Comparison of ENCODE assay signal across 1 cellular context in genomic region chr20:31603822-31604566, GRCh38.
TF ChIP-seq lines count a peak whose summit lies in the region.

No MANE protein-coding gene starts in this region.

TF ChIP-seq in HepG2, 621 proteins besides CTCF, POLR2A, EP300 and RAD21 (continued from another document and continues in another):
- TF ChIP-seq FOXP4 (CRISPR knock-in tag; IDR thresholded peaks at IDR 0.05) = peak; percentile 95
- TF ChIP-seq FOSL1 (CRISPR knock-in tag; IDR thresholded peaks at IDR 0.05; ENCODE audit: borderline replicate concordance) = 0 out of 2 replicates have a peak, but pooled peaks have one; percentile 67
- TF ChIP-seq ISL2 (CRISPR knock-in tag; IDR thresholded peaks at IDR 0.05) = peak; percentile 96
- peak; percentile 99 for TF ChIP-seq HNF1B (CRISPR knock-in tag; IDR thresholded peaks at IDR 0.05)
- TF ChIP-seq MATR3 (CRISPR knock-in tag; IDR thresholded peaks at IDR 0.05) = no peak
- no peak; the same call in 1 of the 2 replicates for TF ChIP-seq ZNF780A (CRISPR knock-in tag; IDR thresholded peaks at IDR 0.05)
- peak; percentile 91 for TF ChIP-seq ZBTB43 (CRISPR knock-in tag; conservative IDR thresholded peaks at IDR 0.05)
- TF ChIP-seq YEATS2 (CRISPR knock-in tag; IDR thresholded peaks at IDR 0.05; ENCODE audit: borderline replicate concordance) = peak; percentile 59; the same call in 1 of the 2 replicates
- TF ChIP-seq THAP9 (CRISPR knock-in tag; IDR thresholded peaks at IDR 0.05; ENCODE audit: borderline replicate concordance) = peak; percentile 65; the same call in 1 of the 2 replicates
- 0 out of 2 replicates have a peak, but pooled peaks have one; percentile 87 for TF ChIP-seq ISX (CRISPR knock-in tag; conservative IDR thresholded peaks at IDR 0.05)
- peak; percentile 86; the same call in 1 of the 2 replicates for TF ChIP-seq ZNF660 (CRISPR knock-in tag; IDR thresholded peaks at IDR 0.05; ENCODE audit: borderline replicate concordance, low read depth)
- TF ChIP-seq ZSCAN21 (CRISPR knock-in tag; IDR thresholded peaks at IDR 0.05; ENCODE audit: borderline replicate concordance) = peak; percentile 61; the same call in 1 of the 2 replicates
- TF ChIP-seq ZNF362 (CRISPR knock-in tag; IDR thresholded peaks at IDR 0.05; ENCODE audit: borderline replicate concordance) = peak; percentile 90
- TF ChIP-seq HOXA3 (CRISPR knock-in tag; IDR thresholded peaks at IDR 0.05) = peak; percentile 98
- TF ChIP-seq ZNF609 (CRISPR knock-in tag; IDR thresholded peaks at IDR 0.05; ENCODE audit: borderline replicate concordance) = peak; percentile 98
- no peak for TF ChIP-seq MYNN (CRISPR knock-in tag; IDR thresholded peaks at IDR 0.05; ENCODE audit: low read depth)
- peak; percentile 75; the same call in 1 of the 2 replicates for TF ChIP-seq SALL2 (CRISPR knock-in tag; IDR thresholded peaks at IDR 0.05)
- 0 out of 2 replicates have a peak, but pooled peaks have one; percentile 15 for TF ChIP-seq NFATC3 (CRISPR knock-in tag; IDR thresholded peaks at IDR 0.05)
- peak; percentile 84; the same call in 1 of the 2 replicates for TF ChIP-seq ARNT2 (CRISPR knock-in tag; IDR thresholded peaks at IDR 0.05; ENCODE audit: low read depth)
- TF ChIP-seq BCL6 (CRISPR knock-in tag; IDR thresholded peaks at IDR 0.05) = peak; percentile 95
- TF ChIP-seq ZNF563 (CRISPR knock-in tag; IDR thresholded peaks at IDR 0.05) = peak; percentile 90
- 0 out of 2 replicates have a peak, but pooled peaks have one; percentile 79 for TF ChIP-seq ZNF33A (CRISPR knock-in tag; IDR thresholded peaks at IDR 0.05; ENCODE audit: borderline replicate concordance)
- TF ChIP-seq ZNF496 (CRISPR knock-in tag; IDR thresholded peaks at IDR 0.05; ENCODE audit: insufficient replicate concordance) = no peak
- no peak for TF ChIP-seq ZFP36 (IDR thresholded peaks at IDR 0.05; ENCODE audit: borderline replicate concordance, low read depth, low read length, partially characterized antibody)
- peak; percentile 93 for TF ChIP-seq ZNF451 (CRISPR knock-in tag; IDR thresholded peaks at IDR 0.05)
- TF ChIP-seq RELA (CRISPR knock-in tag; IDR thresholded peaks at IDR 0.05) = peak; percentile 91
- peak; percentile 21; the same call in 1 of the 2 replicates for TF ChIP-seq TIGD3 (CRISPR knock-in tag; IDR thresholded peaks at IDR 0.05; ENCODE audit: borderline replicate concordance)
- TF ChIP-seq REL (CRISPR knock-in tag; conservative IDR thresholded peaks at IDR 0.05) = no peak
- TF ChIP-seq IRF9 (CRISPR knock-in tag; IDR thresholded peaks at IDR 0.05; ENCODE audit: borderline replicate concordance) = peak; percentile 87
- peak in 1 of 2 experiments; percentile 68; a peak in 1 of 4 replicates for TF ChIP-seq ATF4 (CRISPR knock-in tag; IDR thresholded peaks at IDR 0.05)
- TF ChIP-seq ZNF44 (CRISPR knock-in tag; IDR thresholded peaks at IDR 0.05) = no peak
- no peak for TF ChIP-seq GLMP (CRISPR knock-in tag; IDR thresholded peaks at IDR 0.05; ENCODE audit: borderline replicate concordance)
- TF ChIP-seq POLR2AphosphoS2 (IDR thresholded peaks at IDR 0.05; ENCODE audit: low read depth, low read length) = peak; percentile 91
- TF ChIP-seq MLLT10 (CRISPR knock-in tag; IDR thresholded peaks at IDR 0.05) = no peak
- TF ChIP-seq FOXO4 (CRISPR knock-in tag; conservative IDR thresholded peaks at IDR 0.05) = no peak
- TF ChIP-seq MXD1 (CRISPR knock-in tag; IDR thresholded peaks at IDR 0.05) = peak; percentile 92
